ENCODE assay signal across 13 cellular contexts in the genomic region with DNA sequence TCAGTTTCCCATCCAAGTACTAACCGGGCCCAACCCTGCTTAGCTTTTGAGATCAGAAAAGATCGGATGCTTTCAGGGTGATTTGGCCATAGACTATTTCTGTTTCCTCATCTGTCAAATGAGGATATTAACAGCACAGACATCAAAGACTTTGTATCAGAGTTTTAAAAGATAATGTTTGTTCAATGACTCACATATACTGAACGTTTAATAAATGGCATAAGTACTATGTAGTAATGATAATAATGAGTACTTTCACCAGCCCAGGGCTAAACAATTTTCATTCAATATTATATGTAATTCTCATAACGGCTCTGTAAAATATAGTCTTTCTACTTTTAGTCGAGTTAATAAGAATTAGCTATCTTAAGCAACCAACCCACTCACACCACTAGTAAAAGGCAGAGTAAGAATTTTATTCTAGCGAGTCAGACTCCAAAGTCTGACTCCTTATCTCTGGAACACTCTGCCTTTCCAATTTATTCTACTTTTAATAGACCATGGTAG.
DNase-seq lines count a peak whose midpoint lies in the region; ATAC-seq and TF ChIP-seq lines count a peak whose summit lies in the region.
"Had no signal": no experiment of that assay in that cellular context is flagged by ENCODE, and none has a peak within 500 bp of the region (broad histone marks: within the 10 kb centered on the region; RNA-seq: fewer than 3 reads in every experiment).

No MANE protein-coding gene starts in this region.

- H3K36me3 ChIP-seq in left lung: no peaks in the 10 kb centered on the region

- intact Hi-C loops in left lung (cut with DNase I): no loop called here

- H3K4me1 ChIP-seq in left lung: peaks cover 21 to 52% of the 10 kb centered on the region in 2 donors

- H3K9me3 ChIP-seq in left lung: no peaks in the 10 kb centered on the region

- peak overlapping the region; percentile 79 for H3K27ac Mint-ChIP-seq in HFFc6
- H3K27ac Mint-ChIP-seq: activated CD4-positive, alpha-beta T cell treated with anti-CD3 and anti-CD28 coated beads, Interleukin-2, amount 10 ng/mL, durations not matched to agents 7 days and 5 days; activated naive CD4-positive, alpha-beta T cell treated with anti-CD3 and anti-CD28 coated beads, Interleukin-2, amount 10 ng/mL, durations not matched to agents 7 days and 5 days had no signal

- ATAC-seq in left lung (peak; percentile 3), GM21717 (IDR thresholded peaks at IDR 0.05; ENCODE audit: unreplicated experiment) (no peak)

- H3K4me3 Mint-ChIP-seq in HFFc6: peak overlapping the region; percentile 43
- H3K4me3 Mint-ChIP-seq: activated CD4-positive, alpha-beta T cell treated with anti-CD3 and anti-CD28 coated beads, Interleukin-2, amount 10 ng/mL, durations not matched to agents 7 days and 5 days; activated naive CD4-positive, alpha-beta T cell treated with anti-CD3 and anti-CD28 coated beads, Interleukin-2, amount 10 ng/mL, durations not matched to agents 7 days and 5 days had no signal

- in situ Hi-C loops in astrocyte of the spinal cord (cut with HindIII; ENCODE audit: low sequenced_read_pairs): no loop called here

- peaks cover 95% of the 10 kb centered on the region for H3K4me1 Mint-ChIP-seq in HFFc6 (ENCODE audit: low read depth)

- DNase-seq in AG10803 (ENCODE audit: low read depth): peak; percentile 52
- DNase-seq in HFFc6: peak; percentile 44
- peak; percentile 73 for DNase-seq in astrocyte of the spinal cord (ENCODE audit: low read depth, low spot score)
- no peak for DNase-seq in left lung
- DNase-seq in DMS114 treated with DMSO at 0.1 percent for 48 hours (lab: John Stamatoyannopoulos, UW; ENCODE audit: unreplicated experiment): no peak
- no peak for DNase-seq in MV-4-11 (lab: John Stamatoyannopoulos, UW)
- no peak for DNase-seq in stimulated activated CD4-positive, alpha-beta T cell treated with anti-CD3 and anti-CD28 coated beads, Interleukin-2, amount 100 ng/mL, for 48 hours
- DNase-seq: activated CD4-positive, alpha-beta T cell treated with anti-CD3 and anti-CD28 coated beads, Interleukin-2, amount 10 ng/mL, durations not matched to agents 7 days and 5 days; activated naive CD4-positive, alpha-beta T cell treated with anti-CD3 and anti-CD28 coated beads, Interleukin-2, amount 10 ng/mL, durations not matched to agents 7 days and 5 days; GOT3; NCI-H187; substantia nigra had no signal

- H3K27ac ChIP-seq in left lung: peak overlapping the region in 1 of 2 donors; percentile 8

- H3K36me3 Mint-ChIP-seq in HFFc6 (ENCODE audit: low read depth): peaks cover 35% of the 10 kb centered on the region
- H3K36me3 Mint-ChIP-seq: activated naive CD4-positive, alpha-beta T cell treated with anti-CD3 and anti-CD28 coated beads, Interleukin-2, amount 10 ng/mL, durations not matched to agents 7 days and 5 days had no signal

- peaks cover 2% of the 10 kb centered on the region; the same call in 1 of the 2 replicates for H3K27me3 Mint-ChIP-seq in HFFc6 (ENCODE audit: insufficient read depth)
- H3K27me3 Mint-ChIP-seq: activated CD4-positive, alpha-beta T cell treated with anti-CD3 and anti-CD28 coated beads, Interleukin-2, amount 10 ng/mL, durations not matched to agents 7 days and 5 days; activated naive CD4-positive, alpha-beta T cell treated with anti-CD3 and anti-CD28 coated beads, Interleukin-2, amount 10 ng/mL, durations not matched to agents 7 days and 5 days had no signal

- no peak overlapping the region for H3K4me3 ChIP-seq in AG10803 (ENCODE audit: low read length)
- H3K4me3 ChIP-seq in astrocyte of the spinal cord (ENCODE audit: low read depth, low read length): no peak overlapping the region
- H3K4me3 ChIP-seq in left lung: no peak overlapping the region

- TF ChIP-seq CTCF in AG10803 (conservative IDR thresholded peaks at IDR 0.05; ENCODE audit: low read length): no peak
- no peak for TF ChIP-seq CTCF in HFFc6 (IDR thresholded peaks at IDR 0.05)
- TF ChIP-seq CTCF in astrocyte of the spinal cord (IDR thresholded peaks at IDR 0.05; ENCODE audit: low read depth, low read length): no peak
- TF ChIP-seq CTCF in left lung (IDR thresholded peaks at IDR 0.05): no peak

- H3K9me3 Mint-ChIP-seq in HFFc6: no peaks in the 10 kb centered on the region
- H3K9me3 Mint-ChIP-seq: activated naive CD4-positive, alpha-beta T cell treated with anti-CD3 and anti-CD28 coated beads, Interleukin-2, amount 10 ng/mL, durations not matched to agents 7 days and 5 days had no signal

- H3K27me3 ChIP-seq in left lung: no peaks in the 10 kb centered on the region

Comparison
In these comparisons a context has a peak if more than half of its experiments do, and no peak if none do; other contexts are left out.
1. DNase-seq: peak in AG10803 (single experiment), HFFc6 (single experiment) and astrocyte of the spinal cord (single experiment); none in left lung (0 of 2), DMS114 treated with DMSO at 0.1 percent for 48 hours (single experiment), MV-4-11 (single experiment) and stimulated activated CD4-positive, alpha-beta T cell treated with anti-CD3 and anti-CD28 coated beads, Interleukin-2, amount 100 ng/mL, for 48 hours (0 of 2).